8 cellular contexts compared by ENCODE assay signal in genomic region chr11:116193321-116194114, GRCh38.
DNase-seq lines count a peak whose midpoint lies in the region; TF ChIP-seq lines count a peak whose summit lies in the region.

No MANE protein-coding gene starts in this region.

- H3K4me1 ChIP-seq in cardiac muscle cell (ENCODE audit: low read depth) (peaks cover 10% of the 10 kb centered on the region), parathyroid adenoma (no peaks in the 10 kb centered on the region)

- peaks cover 7% of the 10 kb centered on the region for H3K27me3 ChIP-seq in cardiac muscle cell
- H3K27me3 ChIP-seq in parathyroid adenoma (ENCODE audit: control insufficient read depth, insufficient read depth, low read length) = no peaks in the 10 kb centered on the region

- no peak overlapping the region for H3K27ac Mint-ChIP-seq in activated CD4-positive, alpha-beta T cell treated with anti-CD3 and anti-CD28 coated beads, Interleukin-2, amount 10 ng/mL, durations not matched to agents 24 days and 14 days

- peak overlapping the region; percentile 62 for H2AFZ ChIP-seq in parathyroid adenoma

- no peaks in the 10 kb centered on the region for H3K79me2 ChIP-seq in parathyroid adenoma

- intact Hi-C loops in activated CD4-positive, alpha-beta T cell treated with anti-CD3 and anti-CD28 coated beads, Interleukin-2, amount 10 ng/mL, durations not matched to agents 24 days and 14 days (cut with micrococcal nuclease) = no loop called here

- H3K9me3 ChIP-seq in SK-N-MC (ENCODE audit: low read depth, low read length) = no peaks in the 10 kb centered on the region
- no peaks in the 10 kb centered on the region for H3K9me3 ChIP-seq in cardiac muscle cell (ENCODE audit: low read depth)
- H3K9me3 ChIP-seq in parathyroid adenoma (ENCODE audit: control insufficient read depth, low read length) = no peaks in the 10 kb centered on the region

- H3K9me3 Mint-ChIP-seq in activated CD4-positive, alpha-beta T cell treated with anti-CD3 and anti-CD28 coated beads, Interleukin-2, amount 10 ng/mL, durations not matched to agents 24 days and 14 days = no peaks in the 10 kb centered on the region

- no peak overlapping the region for H3K4me3 Mint-ChIP-seq in activated CD4-positive, alpha-beta T cell treated with anti-CD3 and anti-CD28 coated beads, Interleukin-2, amount 10 ng/mL, durations not matched to agents 24 days and 14 days

- no peaks in the 10 kb centered on the region for H3K36me3 Mint-ChIP-seq in activated CD4-positive, alpha-beta T cell treated with anti-CD3 and anti-CD28 coated beads, Interleukin-2, amount 10 ng/mL, durations not matched to agents 24 days and 14 days (ENCODE audit: low read depth)

- H3K4me2 ChIP-seq in parathyroid adenoma (ENCODE audit: low read length) = peak overlapping the region; percentile 65

- H3K27ac ChIP-seq in SK-N-MC (no peak overlapping the region), cardiac muscle cell (peak overlapping the region; percentile 0), parathyroid adenoma (no peak overlapping the region)

- H3K9ac ChIP-seq in SK-N-MC (ENCODE audit: insufficient read length) (no peak overlapping the region), parathyroid adenoma (no peak overlapping the region)

- DNase-seq in G401 (ENCODE audit: low spot score) (peak; percentile 76), SK-N-MC (ENCODE audit: low read depth, low spot score) (peak; percentile 39), cardiac muscle cell (ENCODE audit: low read depth in 1 of 2, low spot score in 1 of 2) (peak; percentile 68 to 78), NCI-H187 (lab: John Stamatoyannopoulos, UW) (no peak), GDM1 (lab: John Stamatoyannopoulos, UW) (no peak)
- DNase-seq in stimulated activated CD4-positive, alpha-beta T cell treated with anti-CD3 and anti-CD28 coated beads, Interleukin-4, amount 100 ng/mL, for 1 hour = no peak
- DNase-seq in activated CD4-positive, alpha-beta T cell treated with anti-CD3 and anti-CD28 coated beads, Interleukin-2, amount 10 ng/mL, durations not matched to agents 24 days and 14 days = no peak

- peaks cover 17% of the 10 kb centered on the region for H3K27me3 Mint-ChIP-seq in activated CD4-positive, alpha-beta T cell treated with anti-CD3 and anti-CD28 coated beads, Interleukin-2, amount 10 ng/mL, durations not matched to agents 24 days and 14 days

- no peaks in the 10 kb centered on the region for H3K36me3 ChIP-seq in SK-N-MC (ENCODE audit: insufficient read depth, low read length)
- no peaks in the 10 kb centered on the region for H3K36me3 ChIP-seq in cardiac muscle cell
- H3K36me3 ChIP-seq in parathyroid adenoma (ENCODE audit: control insufficient read depth, insufficient read depth, low read length) = no peaks in the 10 kb centered on the region

- peak overlapping the region; percentile 67 for H3K4me3 ChIP-seq in SK-N-MC
- H3K4me3 ChIP-seq in cardiac muscle cell = peak overlapping the region; percentile 14
- peak overlapping the region; percentile 27 for H3K4me3 ChIP-seq in parathyroid adenoma (ENCODE audit: low read depth, low read length)

- no peaks in the 10 kb centered on the region for H3K4me1 Mint-ChIP-seq in activated CD4-positive, alpha-beta T cell treated with anti-CD3 and anti-CD28 coated beads, Interleukin-2, amount 10 ng/mL, durations not matched to agents 24 days and 14 days

- in situ Hi-C loops in G401 (cut with HindIII; ENCODE audit: low sequenced_read_pairs) = no loop called here

- TF ChIP-seq CTCF in cardiac muscle cell (IDR thresholded peaks at IDR 0.05; ENCODE audit: low read depth, low read length) (peak; percentile 22), parathyroid adenoma (IDR thresholded peaks at IDR 0.05) (no peak)

Comparison
In these comparisons a context has a peak if more than half of its experiments do, and no peak if none do; other contexts are left out.
1. DNase-seq: peak in G401 (single experiment), SK-N-MC (single experiment) and cardiac muscle cell (2 of 2); none in NCI-H187 (0 of 2), stimulated activated CD4-positive, alpha-beta T cell treated with anti-CD3 and anti-CD28 coated beads, Interleukin-4, amount 100 ng/mL, for 1 hour (single experiment), GDM1 (single experiment) and activated CD4-positive, alpha-beta T cell treated with anti-CD3 and anti-CD28 coated beads, Interleukin-2, amount 10 ng/mL, durations not matched to agents 24 days and 14 days (single experiment).
2. H3K4me3 ChIP-seq: peak in every context shown above with its lines; median percentile 67 in SK-N-MC; 27 in parathyroid adenoma; 14 in cardiac muscle cell.